ENCODE assay signal across 11 cellular contexts in the genomic region with DNA sequence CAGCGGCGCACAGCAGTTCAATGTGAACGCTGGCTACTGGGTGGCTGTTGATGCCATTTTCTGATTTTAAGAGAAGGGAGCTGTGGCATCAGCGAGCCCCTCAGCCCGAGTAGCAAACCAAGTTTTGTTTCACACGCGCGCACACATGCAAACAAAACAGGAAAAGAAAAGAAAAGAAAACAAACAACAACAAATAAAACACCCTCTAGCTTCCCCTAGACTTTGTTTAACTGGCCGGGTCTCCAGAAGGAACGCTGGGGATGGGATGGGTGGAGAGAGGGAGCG. TPM values are rescaled to one million over a fixed set of nuclear protein-coding genes. Genes with fewer than 3 reads are reported as not detected.
DNase-seq lines count a peak whose midpoint lies in the region; ATAC-seq and TF ChIP-seq lines count a peak whose summit lies in the region.
"Had no signal": no experiment of that assay in that cellular context is flagged by ENCODE, and none has a peak within 500 bp of the region (broad histone marks: within the 10 kb centered on the region; RNA-seq: fewer than 3 reads in every experiment).

No MANE protein-coding gene starts in this region.

- H3K27ac Mint-ChIP-seq in Calu3 (ENCODE audit: unreplicated experiment), result peak overlapping the region; percentile 69

- H3K4me3 Mint-ChIP-seq in Calu3 (ENCODE audit: low read depth, unreplicated experiment), result peak overlapping the region; percentile 87

- H3K9me2 ChIP-seq in PC-9 (ENCODE audit: insufficient read depth), result no peaks in the 10 kb centered on the region
- no peaks in the 10 kb centered on the region for H3K9me2 ChIP-seq in MM.1S (replicated peaks; ENCODE audit: insufficient read depth, low read length)

- POLR2A ChIA-PET in PC-9 (lab: Charles Lee; ENCODE audit: unreplicated experiment), result no interaction called here

- H3K4me1 ChIP-seq in PC-9 (replicated peaks; ENCODE audit: insufficient read depth), result no peaks in the 10 kb centered on the region
- H3K4me1 ChIP-seq in sigmoid colon, result peaks cover 0 to 66% (median 61%) of the 10 kb centered on the region in 4 donors
- no peaks in the 10 kb centered on the region for H3K4me1 ChIP-seq in MM.1S (ENCODE audit: low read length)

- peak overlapping the region; percentile 95 for H3K4me2 ChIP-seq in PC-9
- H3K4me2 ChIP-seq in MM.1S (ENCODE audit: low read depth, low read length), result no peak overlapping the region

- WGBS in sigmoid colon, 2 donors, result 1 to 2% methylated on average over 11 of the region's 11 CpGs

- no peak for TF ChIP-seq POLR2A in sigmoid colon (IDR thresholded peaks at IDR 0.05)

- H3K9ac ChIP-seq in MM.1S (ENCODE audit: low read length), result no peak overlapping the region

- CTCF ChIA-PET in Calu3 (lab: Charles Lee), result no interaction called here
- CTCF ChIA-PET in PC-9 (lab: Charles Lee), result no interaction called here

- H3F3A ChIP-seq in PC-9 (ENCODE audit: insufficient read depth, low read depth), result no peaks in the 10 kb centered on the region
- no peaks in the 10 kb centered on the region for H3F3A ChIP-seq in MM.1S (ENCODE audit: insufficient read depth, low read length)

- H3K27ac ChIP-seq in PC-9, result no peak overlapping the region
- peak overlapping the region in 1 of 4 donors; percentile 24 for H3K27ac ChIP-seq in sigmoid colon
- H3K27ac ChIP-seq in MM.1S (ENCODE audit: low read length), result no peak overlapping the region

- H3K27me3 ChIP-seq in PC-9 (ENCODE audit: insufficient read depth, low read depth) (no peaks in the 10 kb centered on the region), sigmoid colon (peaks cover 90 to 100% (median 96%) of the 10 kb centered on the region in 3 donors), MM.1S (replicated peaks; ENCODE audit: insufficient read depth, low read length) (no peaks in the 10 kb centered on the region)

- H3K4me1 Mint-ChIP-seq in Calu3 (ENCODE audit: low read depth, unreplicated experiment), result peaks cover 16% of the 10 kb centered on the region

- no peaks in the 10 kb centered on the region for H3K36me3 ChIP-seq in PC-9 (ENCODE audit: low read depth)
- H3K36me3 ChIP-seq in sigmoid colon, result no peaks in the 10 kb centered on the region
- H3K36me3 ChIP-seq in MM.1S (replicated peaks; ENCODE audit: insufficient read depth, low read length), result no peaks in the 10 kb centered on the region

- peak overlapping the region; percentile 96 for H2AFZ ChIP-seq in PC-9
- no peak overlapping the region for H2AFZ ChIP-seq in MM.1S (ENCODE audit: low read length)

- H3K4me3 ChIP-seq in PC-9, result peak overlapping the region; percentile 85
- peak overlapping the region; percentile 7 for H3K4me3 ChIP-seq in fibroblast of mammary gland (ENCODE audit: control insufficient read depth, low read depth, low read length)
- H3K4me3 ChIP-seq in sigmoid colon, result peak overlapping the region; percentile 20 to 42 (median 36)
- H3K4me3 ChIP-seq in MM.1S (ENCODE audit: low read length), result no peak overlapping the region
- H3K4me3 ChIP-seq: GM12878 had no signal

- BruUV-seq in Calu3 (replicated peaks; lab: Mats Ljungman, UMichigan) (no TSS peak), PC-9 (replicated peaks; lab: Mats Ljungman, UMichigan) (no TSS peak)

- no peaks in the 10 kb centered on the region for H3K9me3 Mint-ChIP-seq in Calu3 (ENCODE audit: low read depth, unreplicated experiment)

- intact Hi-C loops in Calu3 (cut with micrococcal nuclease; ENCODE audit: unreplicated experiment), result loop anchor here (5.0 kb wide), 1 partner anchor 90 kb away; no protein-coding TSS in a partner anchor
- intact Hi-C loops in PC-9 (cut with micrococcal nuclease; ENCODE audit: unreplicated experiment), result loop anchor here (5.0 kb wide), 2 partner anchors 280 to 455 kb away; no protein-coding TSS in a partner anchor
- intact Hi-C loops in sigmoid colon (cut with DNase I), result no loop called here

- ATAC-seq in HG02884 (IDR thresholded peaks at IDR 0.05; ENCODE audit: unreplicated experiment), result no peak

- peaks cover 26% of the 10 kb centered on the region for H3K27me3 Mint-ChIP-seq in Calu3 (ENCODE audit: unreplicated experiment)

- H3K36me3 Mint-ChIP-seq in Calu3 (ENCODE audit: insufficient read depth, unreplicated experiment), result peaks cover 17% of the 10 kb centered on the region

- H3K79me2 ChIP-seq in PC-9 (ENCODE audit: low read depth) (no peaks in the 10 kb centered on the region), MM.1S (ENCODE audit: low read length) (no peaks in the 10 kb centered on the region)

- H3K9me3 ChIP-seq in PC-9 (ENCODE audit: insufficient read depth, low read depth) (no peaks in the 10 kb centered on the region), sigmoid colon (no peaks in the 10 kb centered on the region), MM.1S (replicated peaks; ENCODE audit: insufficient read depth, low read length) (no peaks in the 10 kb centered on the region)

- H4K20me1 ChIP-seq in PC-9 (ENCODE audit: insufficient read depth), result no peaks in the 10 kb centered on the region
- no peaks in the 10 kb centered on the region for H4K20me1 ChIP-seq in MM.1S (ENCODE audit: insufficient read depth, low read length)

- TF ChIP-seq EP300 in sigmoid colon (IDR thresholded peaks at IDR 0.05), result no peak

- DNase-seq in Calu3 (no peak), PC-9 (no peak), fibroblast of mammary gland (ENCODE audit: low read depth) (no peak), sigmoid colon (no peak), globus pallidus (ENCODE audit: low spot score) (no peak), MM.1S (no peak), nucleus accumbens (lab: John Stamatoyannopoulos, UW) (no peak)

- TF ChIP-seq CTCF in Calu3 (IDR thresholded peaks at IDR 0.05; ENCODE audit: unreplicated experiment) (no peak), PC-9 (conservative IDR thresholded peaks at IDR 0.05) (no peak), fibroblast of mammary gland (conservative IDR thresholded peaks at IDR 0.05; ENCODE audit: control insufficient read depth, insufficient read depth, low read depth, low read length) (no peak), sigmoid colon (IDR thresholded peaks at IDR 0.05) (no peak), MM.1S (IDR thresholded peaks at IDR 0.05; ENCODE audit: low read length) (no peak)

RNA-seq across cellular contexts. Expression of a gene that starts 0.5 kb away (rescaled TPM):
- total RNA-seq in Calu3 (2022) (4.5 and 5.3 TPM in 2 replicates), PC-9 (2021) (7.6 and 8.5 TPM in 2 replicates), sigmoid colon (1 to 10 TPM in 2 of 4 donors, under 1 TPM in 1, not detected in 1; 0.28 to 1.2 (median 1.1) TPM)
- polyA plus RNA-seq in sigmoid colon, result under 1 TPM in 2 of 3 donors, not detected in 1; under 0.01 to 0.07 TPM
- total RNA-seq: dermis microvascular lymphatic vessel endothelial cell, pulmonary artery endothelial cell had no signal
